In genomic region chr11:1126491-1126926, GRCh38 we compare ENCODE assay signal across 19 cellular contexts. TPM values are rescaled to one million over a fixed set of nuclear protein-coding genes. Genes with fewer than 3 reads are reported as not detected.
A peak's percentile ranks its signal among the peaks of the same experiment; 100 is the strongest.
DNase-seq lines count a peak whose midpoint lies in the region; ATAC-seq and TF ChIP-seq lines count a peak whose summit lies in the region.
"Had no signal": no experiment of that assay in that cellular context is flagged by ENCODE, and none has a peak within 500 bp of the region (broad histone marks: within the 10 kb centered on the region; RNA-seq: fewer than 3 reads in every experiment).

No MANE protein-coding gene starts in this region.

- H3K36me3 ChIP-seq in upper lobe of right lung, result no peaks in the 10 kb centered on the region
- H3K36me3 ChIP-seq: HAP-1 had no signal

- H3K4me3 Mint-ChIP-seq in activated CD4-positive, alpha-beta T cell treated with anti-CD3 and anti-CD28 coated beads for 36 hours, result no peak overlapping the region
- H3K4me3 Mint-ChIP-seq: B cell had no signal

- no peaks in the 10 kb centered on the region for H3K4me1 ChIP-seq in upper lobe of right lung
- H3K4me1 ChIP-seq: HAP-1 had no signal

- H3K36me3 Mint-ChIP-seq in activated CD4-positive, alpha-beta T cell treated with anti-CD3 and anti-CD28 coated beads for 36 hours (ENCODE audit: low read depth), result no peaks in the 10 kb centered on the region

- no peak overlapping the region for H3K27ac ChIP-seq in upper lobe of right lung

- H3K27me3 Mint-ChIP-seq in activated CD4-positive, alpha-beta T cell treated with anti-CD3 and anti-CD28 coated beads for 36 hours, result peaks cover 5% of the 10 kb centered on the region
- H3K27me3 Mint-ChIP-seq: B cell had no signal

- H3K9me3 ChIP-seq in upper lobe of right lung, result no peaks in the 10 kb centered on the region
- H3K9me3 ChIP-seq: HAP-1 had no signal

- H3K27me3 ChIP-seq in upper lobe of right lung, result peaks cover 12% of the 10 kb centered on the region

- CTCF ChIA-PET in activated CD4-positive, alpha-beta T cell treated with anti-CD3 and anti-CD28 coated beads for 36 hours (lab: Charles Lee), result no interaction called here

- ATAC-seq in activated CD4-positive, alpha-beta T cell treated with anti-CD3 and anti-CD28 coated beads for 36 hours, result no peak
- ATAC-seq in left cardiac atrium (no peak), upper lobe of right lung (no peak)

- no peak for TF ChIP-seq CTCF in upper lobe of right lung (IDR thresholded peaks at IDR 0.05)

- peak; percentile 6 for DNase-seq in activated CD4-positive, alpha-beta T cell treated with anti-CD3 and anti-CD28 coated beads for 36 hours
- no peak for DNase-seq in activated CD4-positive, alpha-beta T cell treated with anti-CD3 and anti-CD28 coated beads, Interleukin-2, amount 50 U/mL, for 48 hours
- DNase-seq in left cardiac atrium (peak; percentile 11), cardiac septum (ENCODE audit: low spot score) (no peak), posterior vena cava (ENCODE audit: low spot score) (peak; percentile 56), upper lobe of right lung (peak; percentile 64), NCI-H2227 treated with DMSO at 0.1 percent for 48 hours (lab: John Stamatoyannopoulos, UW) (no peak), NCI-H2107 treated with DMSO at 0.1 percent for 48 hours (lab: John Stamatoyannopoulos, UW; ENCODE audit: unreplicated experiment) (no peak)
- DNase-seq: 8988T, DND-41, IMR-90, NCI-H1417 treated with DMSO at 0.1 percent for 48 hours, NCI-H187 treated with DMSO at 0.1 percent for 48 hours, NCI-H345, NCI-H524 treated with DMSO at 0.1 percent for 48 hours had no signal

- no peak overlapping the region for H3K27ac Mint-ChIP-seq in activated CD4-positive, alpha-beta T cell treated with anti-CD3 and anti-CD28 coated beads for 36 hours
- H3K27ac Mint-ChIP-seq: B cell had no signal

- POLR2A ChIA-PET in activated CD4-positive, alpha-beta T cell treated with anti-CD3 and anti-CD28 coated beads for 36 hours (lab: Charles Lee), result no interaction called here

- no peaks in the 10 kb centered on the region for H3K4me1 Mint-ChIP-seq in activated CD4-positive, alpha-beta T cell treated with anti-CD3 and anti-CD28 coated beads for 36 hours
- H3K4me1 Mint-ChIP-seq: B cell had no signal

- H3K9me3 Mint-ChIP-seq in activated CD4-positive, alpha-beta T cell treated with anti-CD3 and anti-CD28 coated beads for 36 hours (ENCODE audit: low read depth), result peaks cover 7% of the 10 kb centered on the region

- no peak overlapping the region for H3K4me3 ChIP-seq in upper lobe of right lung
- H3K4me3 ChIP-seq: HAP-1 had no signal

- intact Hi-C loops in activated CD4-positive, alpha-beta T cell treated with anti-CD3 and anti-CD28 coated beads for 36 hours (cut with DNase I, micrococcal nuclease), result no loop called here
- intact Hi-C loops in left cardiac atrium (cut with DNase I), result no loop called here
- intact Hi-C loops in cardiac septum (cut with DNase I), result no loop called here
- intact Hi-C loops in posterior vena cava (cut with DNase I), result loop anchor here in 1 of 2 donors (1.0 kb wide), 1 partner anchor 97 kb away; no protein-coding TSS in a partner anchor
- intact Hi-C loops in upper lobe of right lung (cut with DNase I), result no loop called here

RNA-seq across cellular contexts. Expression of gene MUC5AC, which starts 31.2 kb away (rescaled TPM):
- not detected for total RNA-seq in activated CD4-positive, alpha-beta T cell treated with anti-CD3 and anti-CD28 coated beads for 36 hours
- not detected for total RNA-seq in left cardiac atrium
- total RNA-seq in cardiac septum, result not detected
- total RNA-seq in posterior vena cava, result not detected
- not detected for total RNA-seq in upper lobe of right lung
- total RNA-seq: B cell, G401, IMR-90, M059J had no signal

RNA-seq across cellular contexts. Expression of gene MUC2, which starts 51.8 kb away (rescaled TPM):
- total RNA-seq in activated CD4-positive, alpha-beta T cell treated with anti-CD3 and anti-CD28 coated beads for 36 hours, result not detected
- total RNA-seq in left cardiac atrium (under 1 TPM in 1 of 2 donors, not detected in 1; 0.26 TPM), cardiac septum (0.03 TPM), posterior vena cava (under 1 TPM in 1 of 2 donors, not detected in 1; 0.05 TPM), upper lobe of right lung (not detected)
- total RNA-seq: B cell, G401, IMR-90, M059J had no signal

Comparison
In these comparisons a context has a peak if more than half of its experiments do, and no peak if none do; other contexts are left out.
1. DNase-seq: peak in activated CD4-positive, alpha-beta T cell treated with anti-CD3 and anti-CD28 coated beads for 36 hours (single experiment), left cardiac atrium (single experiment), posterior vena cava (single experiment) and upper lobe of right lung (single experiment); none in activated CD4-positive, alpha-beta T cell treated with anti-CD3 and anti-CD28 coated beads, Interleukin-2, amount 50 U/mL, for 48 hours (0 of 2), cardiac septum (single experiment), NCI-H2227 treated with DMSO at 0.1 percent for 48 hours (single experiment) and NCI-H2107 treated with DMSO at 0.1 percent for 48 hours (single experiment).